Comparison of ENCODE assay signal across 1 cellular context in genomic region chr2:172461591-172462392, GRCh38.
TF ChIP-seq lines count a peak whose summit lies in the region.

No MANE protein-coding gene starts in this region.

TF ChIP-seq in GM12878, 131 proteins besides CTCF, POLR2A, EP300 and RAD21 (continued from another document):
- TF ChIP-seq E2F4 (IDR thresholded peaks at IDR 0.05; ENCODE audit: low read depth, low read length) (no peak), EGR1 (IDR thresholded peaks at IDR 0.05; ENCODE audit: borderline replicate concordance in 1 of 2, low read depth in 2 of 2, low read length in 2 of 2) (peak in 1 of 2 experiments; percentile 15; a peak in 1 of 3 replicates), FOXK2 (IDR thresholded peaks at IDR 0.05) (no peak), GATAD2B (conservative IDR thresholded peaks at IDR 0.05; ENCODE audit: low read depth) (no peak), CREM (IDR thresholded peaks at IDR 0.05; ENCODE audit: low read depth) (no peak), HSF1 (IDR thresholded peaks at IDR 0.05; ENCODE audit: low read depth, low read length) (no peak), TCF12 (IDR thresholded peaks at IDR 0.05; ENCODE audit: low read depth, low read length) (no peak), YBX1 (IDR thresholded peaks at IDR 0.05) (no peak), SMC3 (IDR thresholded peaks at IDR 0.05; ENCODE audit: borderline replicate concordance, low read length) (peak; percentile 71), FOXM1 (IDR thresholded peaks at IDR 0.05; ENCODE audit: low read depth, low read length) (no peak), TAF1 (IDR thresholded peaks at IDR 0.05; ENCODE audit: borderline replicate concordance, low read depth, low read length) (no peak), CHD1 (IDR thresholded peaks at IDR 0.05; ENCODE audit: low read depth, low read length) (no peak), MLLT1 (IDR thresholded peaks at IDR 0.05) (no peak), NBN (IDR thresholded peaks at IDR 0.05) (no peak), NR2C1 (IDR thresholded peaks at IDR 0.05) (no peak), RUNX3 (IDR thresholded peaks at IDR 0.05; ENCODE audit: low read length) (no peak), ZBTB11 (CRISPR knock-in tag; IDR thresholded peaks at IDR 0.05) (no peak), ZBTB40 (IDR thresholded peaks at IDR 0.05; ENCODE audit: borderline replicate concordance) (no peak), TBL1XR1 (IDR thresholded peaks at IDR 0.05; ENCODE audit: low read depth, low read length) (no peak), SP1 (IDR thresholded peaks at IDR 0.05; ENCODE audit: low read depth, low read length) (no peak), RB1 (IDR thresholded peaks at IDR 0.05; ENCODE audit: borderline replicate concordance) (no peak), POLR2AphosphoS2 (IDR thresholded peaks at IDR 0.05; ENCODE audit: low read depth, low read length) (no peak), MEF2B (IDR thresholded peaks at IDR 0.05; ENCODE audit: partially characterized antibody, poor library complexity, severe bottlenecking) (peak; percentile 73), PAX5 (IDR thresholded peaks at IDR 0.05; ENCODE audit: borderline replicate concordance, low read depth, low read length) (no peak), ASH2L (IDR thresholded peaks at IDR 0.05; ENCODE audit: borderline replicate concordance, low read depth) (no peak), CHD4 (IDR thresholded peaks at IDR 0.05) (no peak), ELK1 (IDR thresholded peaks at IDR 0.05; ENCODE audit: low read depth, low read length) (no peak), SIN3A (IDR thresholded peaks at IDR 0.05; ENCODE audit: low read depth, low read length) (no peak), YY1 (IDR thresholded peaks at IDR 0.05; ENCODE audit: low read depth, low read length) (0 out of 2 replicates have a peak, but pooled peaks have one; percentile 24), RBBP5 (conservative IDR thresholded peaks at IDR 0.05) (no peak), SPI1 (IDR thresholded peaks at IDR 0.05; ENCODE audit: borderline replicate concordance, insufficient read depth, low read depth, low read length) (0 out of 2 replicates have a peak, but pooled peaks have one; percentile 16), EZH2 (IDR thresholded peaks at IDR 0.05; ENCODE audit: borderline replicate concordance, control insufficient read depth, low read depth, low read length) (no peak), IKZF2 (IDR thresholded peaks at IDR 0.05) (no peak), LARP7 (IDR thresholded peaks at IDR 0.05) (no peak)
